ENCODE assay signal across 8 cellular contexts in genomic region chr6:130018292-130018829, GRCh38. TPM values are rescaled to one million over a fixed set of nuclear protein-coding genes. Genes with fewer than 3 reads are reported as not detected.
DNase-seq lines count a peak whose midpoint lies in the region; ATAC-seq, FAIRE-seq and TF ChIP-seq lines count a peak whose summit lies in the region.

TSS of gene L3MBTL3 (plus strand) at chr6:130018581. CDS start at chr6:130042700, 24,119 bp downstream.

- H3K23ac ChIP-seq in H1 (ENCODE audit: insufficient read length) (no peak within 1 kb of the TSS), mesenchymal stem cell (ENCODE audit: low read length in 2 of 2) (peak within 1 kb of the TSS in 1 of 2 experiments; percentile 23)

- peaks cover 4% of the 10 kb centered on the region; the same call in 1 of the 2 replicates for H3K23me2 ChIP-seq in H1 (ENCODE audit: low read depth, low read length)

- H3K9ac ChIP-seq in H1 (replicated peaks in 1 of 4; ENCODE audit: extremely low read depth in 1 of 4, low read depth in 3 of 4, low read length in 3 of 4), result peak within 1 kb of the TSS; percentile 49 to 73 (median 66)
- H3K9ac ChIP-seq in mesenchymal stem cell (ENCODE audit: low read length), result peak within 1 kb of the TSS; percentile 88

- peak within 1 kb of the TSS; percentile 90 for H3K4me3 ChIP-seq in BJ (ENCODE audit: low read depth, low read length)
- H3K4me3 ChIP-seq in H1 (ENCODE audit: extremely low read depth in 1 of 4, insufficient read depth in 2 of 4, low read depth in 3 of 4, low read length in 4 of 4), result peak within 1 kb of the TSS; percentile 65 to 84 (median 80)
- peak within 1 kb of the TSS; percentile 95 to 97 for H3K4me3 ChIP-seq in mesenchymal stem cell (ENCODE audit: insufficient read depth in 1 of 2, low read depth in 1 of 2, low read length in 2 of 2)

- H3K9me3 ChIP-seq in H1 (ENCODE audit: insufficient read depth in 2 of 2, low read depth in 1 of 2, low read length in 1 of 2) (no peaks in the 10 kb centered on the region), mesenchymal stem cell (ENCODE audit: control insufficient read depth, low read length) (no peaks in the 10 kb centered on the region)

- peak in 1 of 2 experiments; percentile 81; a peak in 2 of 3 replicates for TF ChIP-seq EP300 in H1 (IDR thresholded peaks at IDR 0.05; ENCODE audit: borderline replicate concordance in 1 of 2, low read depth in 2 of 2, low read length in 2 of 2)

- H2BK20ac ChIP-seq in H1 (ENCODE audit: low read length), result no peak within 1 kb of the TSS

- H3K4ac ChIP-seq in H1 (replicated peaks; ENCODE audit: insufficient read length, low read depth, low read length) (no peak within 1 kb of the TSS), mesenchymal stem cell (ENCODE audit: low read depth in 1 of 2, low read length in 2 of 2) (peak within 1 kb of the TSS; percentile 57 to 84)

- TF ChIP-seq RAD21 in H1 (IDR thresholded peaks at IDR 0.05 in 1 of 2, conservative IDR thresholded peaks at IDR 0.05 in 1 of 2; ENCODE audit: low read depth in 2 of 2, low read length in 2 of 2), result no peak

- peak; percentile 17 for DNase-seq in BJ (ENCODE audit: low read depth)
- DNase-seq in NK-92 (lab: John Stamatoyannopoulos, UW; ENCODE audit: unreplicated experiment), result peak; percentile 43
- DNase-seq in activated CD8-positive, alpha-beta memory T cell treated with anti-CD3 and anti-CD28 coated beads for 48 hours (ENCODE audit: low read depth in 2 of 3, low spot score in 2 of 3), result peak; percentile 46 to 68 (median 65)
- DNase-seq in H1 (ENCODE audit: low read depth in 1 of 2, low spot score in 2 of 2), result peak; percentile 29 to 89
- DNase-seq in mesenchymal stem cell, result peak; percentile 91
- peak; percentile 70 to 81 (median 72) for DNase-seq in stimulated activated CD4-positive, alpha-beta T cell treated with anti-CD3 and anti-CD28 coated beads, TNF-alpha, amount 100 ng/mL, for 48 hours (ENCODE audit: low read depth in 3 of 3)

- WGBS in H1 (ENCODE audit: extremely low coverage in 1 of 2, insufficient coverage in 1 of 2, insufficient read length in 1 of 2, insufficient replicate concordance in 2 of 2, low coverage in 1 of 2, low lambda C conversion rate in 2 of 2, missing lambda C conversion rate in 1 of 2), 2 experiments, result 2% methylated on average over 29 of the region's 29 CpGs; no CpG with 5 or more reads in 1 of the 2 experiments
- WGBS in mesenchymal stem cell, result 2% methylated on average over 29 of the region's 29 CpGs

- H2BK12ac ChIP-seq in H1 (ENCODE audit: low read depth, low read length) (no peak within 1 kb of the TSS), mesenchymal stem cell (ENCODE audit: low read length in 2 of 2) (peak within 1 kb of the TSS in 1 of 2 experiments; percentile 17)

- no peak within 1 kb of the TSS for H3K14ac ChIP-seq in H1 (ENCODE audit: insufficient read length)
- peak within 1 kb of the TSS in 1 of 2 experiments; percentile 75 for H3K14ac ChIP-seq in mesenchymal stem cell (ENCODE audit: low read length in 2 of 2)

- H3K27me3 ChIP-seq in BJ (ENCODE audit: control insufficient read depth, insufficient read depth, low read length), result no peaks in the 10 kb centered on the region
- H3K27me3 ChIP-seq in H1 (replicated peaks in 1 of 4; ENCODE audit: control insufficient read depth in 3 of 4, extremely low read depth in 1 of 4, insufficient read depth in 3 of 4, low read length in 3 of 4), result no peaks in the 10 kb centered on the region; a peak in 2 of 7 replicates
- no peaks in the 10 kb centered on the region for H3K27me3 ChIP-seq in mesenchymal stem cell (ENCODE audit: control insufficient read depth in 1 of 2, insufficient read depth in 1 of 2, low read length in 2 of 2)

- H4K5ac ChIP-seq in H1 (ENCODE audit: insufficient read length, low read depth, low read length), result peak within 1 kb of the TSS; percentile 10

- no peaks in the 10 kb centered on the region for H3K79me2 ChIP-seq in H1 (ENCODE audit: control insufficient read depth in 1 of 2, insufficient read depth in 2 of 2, low read length in 2 of 2)

- H4K8ac ChIP-seq in H1 (ENCODE audit: extremely low read depth, insufficient read depth, low read length) (peak within 1 kb of the TSS; percentile 90), mesenchymal stem cell (ENCODE audit: low read length) (peak within 1 kb of the TSS; percentile 35)

- no peak within 1 kb of the TSS for H2BK120ac ChIP-seq in H1 (replicated peaks; ENCODE audit: low read depth, low read length)
- peak within 1 kb of the TSS; percentile 77 for H2BK120ac ChIP-seq in mesenchymal stem cell (ENCODE audit: low read depth, low read length)

- H3K36me3 ChIP-seq in BJ (ENCODE audit: control insufficient read depth, insufficient read depth, low read length) (no peaks in the 10 kb centered on the region), H1 (ENCODE audit: control insufficient read depth in 2 of 4, insufficient read depth in 4 of 4, low read length in 3 of 4) (no peaks in the 10 kb centered on the region), mesenchymal stem cell (ENCODE audit: control insufficient read depth in 1 of 2, insufficient read depth in 2 of 2, low read depth in 1 of 2, low read length in 2 of 2) (no peaks in the 10 kb centered on the region)

- no peaks in the 10 kb centered on the region for H3K79me1 ChIP-seq in H1 (ENCODE audit: low read depth, low read length)
- H3K79me1 ChIP-seq in mesenchymal stem cell (replicated peaks; ENCODE audit: low read length, poor library complexity, severe bottlenecking), result no peaks in the 10 kb centered on the region

- H3K18ac ChIP-seq in H1 (ENCODE audit: extremely low read depth, low read length) (peak within 1 kb of the TSS; percentile 78), mesenchymal stem cell (ENCODE audit: low read depth in 1 of 2, low read length in 2 of 2) (peak within 1 kb of the TSS; percentile 67 to 94)

- no peak for TF ChIP-seq CTCF in BJ (IDR thresholded peaks at IDR 0.05; ENCODE audit: insufficient read depth, low read depth, low read length)
- TF ChIP-seq CTCF in H1 (IDR thresholded peaks at IDR 0.05; ENCODE audit: control extremely low read depth in 1 of 3, insufficient read depth in 1 of 3, low read depth in 1 of 3, low read length in 3 of 3), result no peak

- H2BK5ac ChIP-seq in H1 (ENCODE audit: low read depth, low read length) (no peak within 1 kb of the TSS), mesenchymal stem cell (ENCODE audit: low read depth, low read length, poor library complexity, severe bottlenecking) (peak within 1 kb of the TSS; percentile 77)

- no peak for FAIRE-seq in H1 (lab: Jason Lieb, UNC)

- H3K4me2 ChIP-seq in H1 (ENCODE audit: insufficient read depth in 1 of 2, low read depth in 2 of 2, low read length in 2 of 2), result peak within 1 kb of the TSS; percentile 8 to 84
- peak within 1 kb of the TSS; percentile 62 for H3K4me2 ChIP-seq in mesenchymal stem cell (ENCODE audit: low read length, poor library complexity, severe bottlenecking)

- H2BK15ac ChIP-seq in H1 (ENCODE audit: low read length), result no peak within 1 kb of the TSS
- H2BK15ac ChIP-seq in mesenchymal stem cell (ENCODE audit: low read depth, poor library complexity, severe bottlenecking), result peak within 1 kb of the TSS; percentile 26

- TF ChIP-seq POLR2A in H1 (IDR thresholded peaks at IDR 0.05; ENCODE audit: control extremely low read depth in 1 of 2, low read depth in 2 of 2, low read length in 2 of 2), result no peak

- H2AK5ac ChIP-seq in H1 (ENCODE audit: low read depth, low read length), result no peak within 1 kb of the TSS
- H2AK5ac ChIP-seq in mesenchymal stem cell (ENCODE audit: low read length, severe bottlenecking), result no peak within 1 kb of the TSS

- POLR2A ChIA-PET in BJ (lab: Charles Lee) (no interaction called here), H1 (lab: Charles Lee; ENCODE audit: partially characterized antibody) (interaction anchor here (1.7 kb wide), 1 partner anchor 11 kb away, joined by 5 read pairs; no protein-coding TSS in a partner anchor)

- CTCF ChIA-PET in BJ (lab: Yijun Ruan, JAX) (interaction anchor here (0.7 to 1.1 kb wide), 2 partner anchors 35 to 122 kb away, joined by 3 to 4 read pairs; no protein-coding TSS in a partner anchor), H1 (lab: Charles Lee; ENCODE audit: partially characterized antibody) (interaction anchor here (0.9 to 1.5 kb wide), 2 partner anchors 40 to 421 kb away, joined by 3 to 5 read pairs; no protein-coding TSS in a partner anchor)

- no peaks in the 10 kb centered on the region for H4K20me1 ChIP-seq in H1 (replicated peaks in 1 of 2; ENCODE audit: control insufficient read depth in 1 of 2, insufficient read depth in 2 of 2, low read length in 2 of 2)

- H3K4me1 ChIP-seq in H1 (replicated peaks in 1 of 4; ENCODE audit: control insufficient read depth in 3 of 4, insufficient read depth in 4 of 4, low read length in 3 of 4) (peaks cover 0 to 7% (median 4%) of the 10 kb centered on the region in 4 experiments; a peak in 4 of 7 replicates), mesenchymal stem cell (ENCODE audit: control insufficient read depth, insufficient read depth, low read depth, low read length) (no peaks in the 10 kb centered on the region)

- H4K91ac ChIP-seq in H1 (replicated peaks; ENCODE audit: insufficient read length, low read length), result no peak within 1 kb of the TSS
- H4K91ac ChIP-seq in mesenchymal stem cell (ENCODE audit: low read length), result peak within 1 kb of the TSS; percentile 57

- ATAC-seq in GM19397 (IDR thresholded peaks at IDR 0.05; ENCODE audit: unreplicated experiment), result peak; percentile 67
- ATAC-seq in HG03521 (IDR thresholded peaks at IDR 0.05; ENCODE audit: unreplicated experiment), result peak; percentile 66

- peak within 1 kb of the TSS; percentile 20 for H3K56ac ChIP-seq in H1 (replicated peaks; ENCODE audit: insufficient read length, low read depth, low read length)

- H2AFZ ChIP-seq in H1 (ENCODE audit: low read length) (peak within 1 kb of the TSS; percentile 77), mesenchymal stem cell (ENCODE audit: low read depth, low read length) (peak within 1 kb of the TSS; percentile 85)

- H3K27ac ChIP-seq in H1 (ENCODE audit: low read depth, low read length) (no peak within 1 kb of the TSS), mesenchymal stem cell (ENCODE audit: low read length, poor library complexity, severe bottlenecking) (peak within 1 kb of the TSS; percentile 73)

TF ChIP-seq in H1, 55 proteins besides CTCF, POLR2A, EP300 and RAD21 (continues in another document):
- TF ChIP-seq SRF (IDR thresholded peaks at IDR 0.05; ENCODE audit: low read depth, low read length) (no peak), GABPA (IDR thresholded peaks at IDR 0.05; ENCODE audit: borderline replicate concordance, insufficient read depth, low read length) (no peak)

RNA-seq across cellular contexts. Expression of gene L3MBTL3, which starts in this region (rescaled TPM):
- polyA plus RNA-seq in BJ (2011; rRNA removed) (6.8 and 7.6 TPM in 2 replicates), H1 (2011; rRNA removed) (3.7 and 3.9 TPM in 2 replicates)
- polyA minus RNA-seq in BJ (2011; rRNA and poly(A)+ RNA removed), result 5.5 and 6.1 TPM in 2 replicates
- 15.8 and 17.2 TPM in 2 replicates for total RNA-seq in H1 (2021; fragmentation: NEBNext Ultra II Directional; extraction: Animal tissue kit (Norgen Biotek cat#: 25700))
- polyA plus RNA-seq in H1 (2011; cell fraction: cytosol; rRNA removed), result 8.4 TPM
- 3.9 TPM for polyA plus RNA-seq in H1 (2011; cell fraction: nucleus; rRNA removed)
- polyA plus RNA-seq in H1 (2012, experiment 1 of 2), result 9.7 to 11.5 TPM (median 10.4 TPM) in 4 replicates
- polyA plus RNA-seq in H1 (2012, experiment 2 of 2), result 0.51 TPM
- 5.8 TPM for polyA plus RNA-seq in H1 (2013, experiment 1 of 2)
- 6.3 TPM for polyA plus RNA-seq in H1 (2013, experiment 2 of 2)
- polyA minus RNA-seq in H1 (2011; rRNA and poly(A)+ RNA removed), result 5.7 and 9.1 TPM in 2 replicates
- polyA minus RNA-seq in H1 (2011; cell fraction: cytosol; rRNA and poly(A)+ RNA removed), result 5.9 TPM
- 26.6 TPM for polyA minus RNA-seq in H1 (2011; cell fraction: nucleus; rRNA and poly(A)+ RNA removed)
- polyA plus RNA-seq in mesenchymal stem cell (2013, experiment 1 of 2), result 11.6 TPM
- polyA plus RNA-seq in mesenchymal stem cell (2013, experiment 2 of 2), result 11.2 TPM

Comparison
In these comparisons a context has a peak if more than half of its experiments do, and no peak if none do; other contexts are left out.
1. DNase-seq: peak in every context shown above with its lines; median percentile 91 in mesenchymal stem cell; 72 in stimulated activated CD4-positive, alpha-beta T cell treated with anti-CD3 and anti-CD28 coated beads, TNF-alpha, amount 100 ng/mL, for 48 hours; 65 in activated CD8-positive, alpha-beta memory T cell treated with anti-CD3 and anti-CD28 coated beads for 48 hours; 59 in H1; 43 in NK-92; 17 in BJ.